Comparison of ENCODE assay signal across 27 cellular contexts in genomic region chr4:877502-877901, GRCh38. TPM values are rescaled to one million over a fixed set of nuclear protein-coding genes. Genes with fewer than 3 reads are reported as not detected.
"Had no signal": no experiment of that assay in that cellular context is flagged by ENCODE, and none has a peak within 500 bp of the region (broad histone marks: within the 10 kb centered on the region; RNA-seq: fewer than 3 reads in every experiment).

No MANE protein-coding gene starts in this region.

- H3K9ac ChIP-seq: parathyroid adenoma had no signal

- H3K4me2 ChIP-seq: smooth muscle cell had no signal

- FAIRE-seq: astrocyte, TTC549 had no signal

- H3K4me1 ChIP-seq: esophagus muscularis mucosa, foreskin keratinocyte, heart right ventricle, left ventricle myocardium inferior, parathyroid adenoma, psoas muscle, stomach, thyroid gland, upper lobe of left lung had no signal

- H3K27ac Mint-ChIP-seq: endodermal cell; nephron; stimulated activated naive B cell treated with anti-CD40 and anti-IgM and Interleukin-4, amounts not matched to agents 10 μg/mL and 1 μg/mL and 100 μg/mL, for 72 hours had no signal

- H3K27me3 Mint-ChIP-seq: stimulated activated naive B cell treated with anti-CD40 and anti-IgM and Interleukin-4, amounts not matched to agents 10 μg/mL and 1 μg/mL and 100 μg/mL, for 72 hours had no signal

- H3K9me3 Mint-ChIP-seq: endodermal cell; nephron; stimulated activated naive B cell treated with anti-CD40 and anti-IgM and Interleukin-4, amounts not matched to agents 10 μg/mL and 1 μg/mL and 100 μg/mL, for 72 hours had no signal

- ATAC-seq: foreskin keratinocyte; heart right ventricle; psoas muscle; stimulated activated naive B cell treated with anti-CD40 and anti-IgM and Interleukin-4, amounts not matched to agents 10 μg/mL and 1 μg/mL and 100 μg/mL, for 72 hours had no signal

- H3K9me3 ChIP-seq: esophagus muscularis mucosa, heart right ventricle, left ventricle myocardium inferior, psoas muscle, stomach, thyroid gland, upper lobe of left lung had no signal

- H3K27me3 ChIP-seq: brain microvascular endothelial cell, esophagus muscularis mucosa, foreskin keratinocyte, heart right ventricle, stomach, thyroid gland, upper lobe of left lung had no signal

- H3K4me1 Mint-ChIP-seq: endodermal cell had no signal

- H3K4me3 ChIP-seq: esophagus muscularis mucosa, heart right ventricle, left ventricle myocardium inferior, lung, psoas muscle, smooth muscle cell, stomach, thyroid gland, upper lobe of left lung had no signal

- DNase-seq: activated CD4-positive, CD25-positive, alpha-beta regulatory T cell treated with anti-CD3 and anti-CD28 coated beads, Interleukin-2, amount 50 U/mL, for 72 hours; activated CD8-positive, alpha-beta memory T cell treated with anti-CD3 and anti-CD28 coated beads for 24 hours; activated naive CD4-positive, alpha-beta T cell; amniotic stem cell; brain microvascular endothelial cell; foreskin keratinocyte; heart right ventricle; left ventricle myocardium inferior; psoas muscle; stimulated activated CD4-positive, alpha-beta T cell treated with anti-CD3 and anti-CD28 coated beads, Interleukin-1b, Interleukin-23, amount 100 ng/mL, for 48 hours; stimulated activated CD4-positive, alpha-beta T cell treated with anti-CD3 and anti-CD28 coated beads, Interleukin-4, amount 100 ng/mL, for 4 hours; stimulated activated CD8-positive, alpha-beta memory T cell treated with anti-CD3 and anti-CD28 coated beads, Interleukin-4, amount 100 ng/mL, for 48 hours; stimulated activated naive B cell treated with anti-CD40 and anti-IgM and Interleukin-4, amounts not matched to agents 10 μg/mL and 1 μg/mL and 100 μg/mL, for 72 hours; stomach; T-helper 9 cell; thyroid gland; WERI-Rb-1 had no signal

- H3K4me3 Mint-ChIP-seq: endodermal cell; nephron; stimulated activated naive B cell treated with anti-CD40 and anti-IgM and Interleukin-4, amounts not matched to agents 10 μg/mL and 1 μg/mL and 100 μg/mL, for 72 hours had no signal

- H2AFZ ChIP-seq: parathyroid adenoma had no signal

- H3K27ac ChIP-seq: brain microvascular endothelial cell, esophagus muscularis mucosa, foreskin keratinocyte, heart right ventricle, left ventricle myocardium inferior, parathyroid adenoma, psoas muscle, stomach, thyroid gland, upper lobe of left lung, WERI-Rb-1 had no signal

- H3K79me2 ChIP-seq: parathyroid adenoma had no signal

RNA-seq across cellular contexts. Expression of gene CPLX1, which starts 51.6 kb away (rescaled TPM):
- total RNA-seq: chondrocyte, smooth muscle cell had no signal
- polyA plus RNA-seq: smooth muscle cell had no signal
